ENCODE assay signal across 27 cellular contexts in the genomic region with DNA sequence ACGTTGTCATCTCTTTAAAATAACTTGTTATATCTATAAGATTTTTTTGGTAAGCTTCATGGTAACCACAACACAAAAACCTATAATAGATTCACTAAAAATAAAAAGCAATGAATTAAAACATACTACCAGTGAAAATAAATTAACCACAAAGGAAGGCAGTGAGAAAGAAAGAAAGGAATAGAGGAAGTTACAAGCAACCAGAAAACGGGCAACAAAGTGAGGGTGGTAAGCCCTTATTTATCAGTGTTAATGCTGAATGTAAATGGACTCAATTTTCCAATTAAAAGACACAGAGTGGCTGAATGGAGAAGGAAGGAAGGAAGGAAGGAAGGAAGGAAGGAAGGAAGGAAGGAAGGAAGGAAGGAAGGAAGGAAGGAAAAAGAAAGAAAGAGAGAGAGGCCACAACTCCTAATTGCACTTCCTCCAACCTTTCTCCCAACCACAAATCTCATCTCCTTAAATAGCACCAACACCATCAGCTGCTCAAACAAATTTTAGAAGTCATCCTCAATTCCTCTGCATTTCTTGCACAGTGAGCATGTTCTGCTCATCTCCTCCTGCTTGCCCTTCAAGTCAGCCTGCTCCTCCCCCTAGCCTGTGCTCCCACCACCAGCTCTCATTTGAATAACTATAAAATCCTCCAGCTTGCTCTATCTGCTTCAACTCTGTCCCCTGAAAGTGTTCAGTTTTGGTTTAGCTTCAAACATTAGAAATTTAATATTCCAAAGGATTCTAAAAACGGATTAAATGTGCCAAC. TPM values are rescaled to one million over a fixed set of nuclear protein-coding genes. Genes with fewer than 3 reads are reported as not detected.
"Had no signal": no experiment of that assay in that cellular context is flagged by ENCODE, and none has a peak within 500 bp of the region (broad histone marks: within the 10 kb centered on the region; RNA-seq: fewer than 3 reads in every experiment).

No MANE protein-coding gene starts in this region.

- H3K27me3 ChIP-seq: sigmoid colon, upper lobe of left lung had no signal

- H3K4me1 Mint-ChIP-seq: activated CD4-positive, alpha-beta T cell treated with anti-CD3 and anti-CD28 coated beads, Interleukin-2, amount 10 ng/mL, durations not matched to agents 7 days and 5 days; activated naive CD4-positive, alpha-beta T cell treated with anti-CD3 and anti-CD28 coated beads, Interleukin-2, amount 10 ng/mL, durations not matched to agents 7 days and 5 days; activated naive CD8-positive, alpha-beta T cell treated with anti-CD3 and anti-CD28 coated beads, Interleukin-2, amount 50 U/mL, for 24 hours; brain; endodermal cell had no signal

- H3K36me3 Mint-ChIP-seq: activated naive CD4-positive, alpha-beta T cell treated with anti-CD3 and anti-CD28 coated beads, Interleukin-2, amount 10 ng/mL, durations not matched to agents 7 days and 5 days; brain; stimulated activated memory B cell treated with anti-CD40 and anti-IgM and Interleukin-4, amounts not matched to agents 10 μg/mL and 1 μg/mL and 100 μg/mL, for 72 hours had no signal

- ATAC-seq: activated CD4-positive, CD25-positive, alpha-beta regulatory T cell treated with anti-CD3 and anti-CD28 coated beads, Interleukin-2, amount 50 U/mL, for 24 hours; activated naive CD8-positive, alpha-beta T cell treated with anti-CD3 and anti-CD28 coated beads, Interleukin-2, amount 50 U/mL, for 24 hours; stimulated activated memory B cell treated with anti-CD40 and anti-IgM and Interleukin-4, amounts not matched to agents 10 μg/mL and 1 μg/mL and 100 μg/mL, for 72 hours had no signal

- H3K4me1 ChIP-seq: left ventricle myocardium inferior, sigmoid colon, upper lobe of left lung had no signal

- H3K27ac ChIP-seq: epithelial cell of prostate, left ventricle myocardium inferior, sigmoid colon, thoracic aorta, upper lobe of left lung had no signal

- DNase-seq: activated CD4-positive, alpha-beta T cell treated with anti-CD3 and anti-CD28 coated beads, Interleukin-2, amount 10 ng/mL, durations not matched to agents 7 days and 5 days; activated CD8-positive, alpha-beta memory T cell treated with anti-CD3 and anti-CD28 coated beads, Interleukin-2, amount 50 U/mL, for 48 hours; activated effector memory CD4-positive, alpha-beta T cell treated with Interleukin-2 at 50 U/mL for 16 hours; activated naive CD4-positive, alpha-beta T cell treated with anti-CD3 and anti-CD28 coated beads, Interleukin-2, amount 10 ng/mL, durations not matched to agents 7 days and 5 days; activated naive CD8-positive, alpha-beta T cell treated with anti-CD3 and anti-CD28 coated beads, Interleukin-2, amount 50 U/mL, for 24 hours; activated T-cell treated with anti-CD3 and anti-CD28 coated beads, Interleukin-2, amount 50 U/mL, for 48 hours; anterior cingulate cortex; caudate nucleus; endodermal cell; foreskin fibroblast; head of caudate nucleus; kidney glomerular epithelial cell; left ventricle myocardium inferior; mammary epithelial cell; midbrain; occipital lobe; posterior cingulate gyrus; sigmoid colon; stimulated activated CD4-positive, alpha-beta T cell treated with anti-CD3 and anti-CD28 coated beads, Interleukin-4, amount 100 ng/mL, for 24 hours; T-helper 9 cell; upper lobe of left lung had no signal

- H3K27ac Mint-ChIP-seq: activated CD4-positive, alpha-beta T cell treated with anti-CD3 and anti-CD28 coated beads, Interleukin-2, amount 10 ng/mL, durations not matched to agents 7 days and 5 days; activated naive CD4-positive, alpha-beta T cell treated with anti-CD3 and anti-CD28 coated beads, Interleukin-2, amount 10 ng/mL, durations not matched to agents 7 days and 5 days; activated naive CD8-positive, alpha-beta T cell treated with anti-CD3 and anti-CD28 coated beads, Interleukin-2, amount 50 U/mL, for 24 hours; brain; endodermal cell; stimulated activated memory B cell treated with anti-CD40 and anti-IgM and Interleukin-4, amounts not matched to agents 10 μg/mL and 1 μg/mL and 100 μg/mL, for 72 hours had no signal

- H3K4me3 Mint-ChIP-seq: activated CD4-positive, alpha-beta T cell treated with anti-CD3 and anti-CD28 coated beads, Interleukin-2, amount 10 ng/mL, durations not matched to agents 7 days and 5 days; activated naive CD4-positive, alpha-beta T cell treated with anti-CD3 and anti-CD28 coated beads, Interleukin-2, amount 10 ng/mL, durations not matched to agents 7 days and 5 days; activated naive CD8-positive, alpha-beta T cell treated with anti-CD3 and anti-CD28 coated beads, Interleukin-2, amount 50 U/mL, for 24 hours; brain; endodermal cell; stimulated activated memory B cell treated with anti-CD40 and anti-IgM and Interleukin-4, amounts not matched to agents 10 μg/mL and 1 μg/mL and 100 μg/mL, for 72 hours had no signal

- H3K4me3 ChIP-seq: left ventricle myocardium inferior, sigmoid colon, thoracic aorta, upper lobe of left lung had no signal

- H3K27me3 Mint-ChIP-seq: activated CD4-positive, alpha-beta T cell treated with anti-CD3 and anti-CD28 coated beads, Interleukin-2, amount 10 ng/mL, durations not matched to agents 7 days and 5 days; activated naive CD4-positive, alpha-beta T cell treated with anti-CD3 and anti-CD28 coated beads, Interleukin-2, amount 10 ng/mL, durations not matched to agents 7 days and 5 days; activated naive CD8-positive, alpha-beta T cell treated with anti-CD3 and anti-CD28 coated beads, Interleukin-2, amount 50 U/mL, for 24 hours had no signal

- H3K36me3 ChIP-seq: left ventricle myocardium inferior, sigmoid colon, thoracic aorta, upper lobe of left lung had no signal

- H3K9me3 ChIP-seq: sigmoid colon, upper lobe of left lung had no signal

- FAIRE-seq: colon had no signal

- H3K9me3 Mint-ChIP-seq: activated CD4-positive, alpha-beta T cell treated with anti-CD3 and anti-CD28 coated beads, Interleukin-2, amount 10 ng/mL, durations not matched to agents 7 days and 5 days; activated naive CD4-positive, alpha-beta T cell treated with anti-CD3 and anti-CD28 coated beads, Interleukin-2, amount 10 ng/mL, durations not matched to agents 7 days and 5 days had no signal

RNA-seq across cellular contexts. Expression of gene CCNA1, which starts 48.6 kb away (rescaled TPM):
- total RNA-seq: left ventricle myocardium inferior had no signal
